1 cellular context compared by ENCODE assay signal in genomic region chr3:187994221-187995085, GRCh38.
TF ChIP-seq lines count a peak whose summit lies in the region.

No MANE protein-coding gene starts in this region.

TF ChIP-seq in GM23338, 12 proteins besides CTCF, POLR2A, EP300 and RAD21 (continued from another document):
- TF ChIP-seq ZNF462 (CRISPR knock-in tag; IDR thresholded peaks at IDR 0.05) (no peak), EZH2 (IDR thresholded peaks at IDR 0.05; ENCODE audit: low read depth, unreplicated experiment) (no peak), JUNB (IDR thresholded peaks at IDR 0.05; ENCODE audit: unreplicated experiment) (no peak), ZNF114 (CRISPR knock-in tag; IDR thresholded peaks at IDR 0.05) (no peak), CREB1 (CRISPR knock-in tag; IDR thresholded peaks at IDR 0.05; ENCODE audit: low read depth) (no peak)
TF ChIP-seq in GM23338: peak in this region for 0.
